23 cellular contexts compared by ENCODE assay signal in the genomic region with DNA sequence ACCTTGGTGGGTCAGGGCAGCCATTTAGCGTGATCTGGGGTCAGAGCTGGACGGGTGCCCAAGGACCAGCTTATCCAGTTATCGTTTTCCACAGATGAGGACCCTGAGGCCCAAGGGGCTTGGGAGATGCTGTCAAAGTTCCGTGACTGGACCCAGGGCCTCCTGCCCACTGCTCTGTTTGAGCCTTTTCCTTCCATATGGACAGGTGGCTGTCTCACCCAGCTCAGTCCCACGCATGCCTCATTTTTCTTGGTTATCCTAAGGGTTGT. TPM values are rescaled to one million over a fixed set of nuclear protein-coding genes. Genes with fewer than 3 reads are reported as not detected.
DNase-seq lines count a peak whose midpoint lies in the region; ATAC-seq, FAIRE-seq and TF ChIP-seq lines count a peak whose summit lies in the region.
"Had no signal": no experiment of that assay in that cellular context is flagged by ENCODE, and none has a peak within 500 bp of the region (broad histone marks: within the 10 kb centered on the region; RNA-seq: fewer than 3 reads in every experiment).

No MANE protein-coding gene starts in this region.

- H3K9me3 Mint-ChIP-seq in activated CD8-positive, alpha-beta memory T cell treated with anti-CD3 and anti-CD28 coated beads, Interleukin-2, amount 10 ng/mL, durations not matched to agents 7 days and 5 days (ENCODE audit: low read depth) = no peaks in the 10 kb centered on the region
- H3K9me3 Mint-ChIP-seq in stimulated activated naive B cell treated with anti-CD40 and anti-IgM and Interleukin-4, amounts not matched to agents 10 μg/mL and 1 μg/mL and 100 μg/mL, for 72 hours = peaks cover 3 to 4% of the 10 kb centered on the region in 2 donors
- H3K9me3 Mint-ChIP-seq: CD4-positive, CD25-positive, alpha-beta regulatory T cell; CD8-positive, alpha-beta T cell had no signal

- intact Hi-C loops in endothelial cell of umbilical vein (cut with micrococcal nuclease) (no loop called here), posterior vena cava (cut with DNase I) (no loop called here)

- no peak overlapping the region for H3K4me2 ChIP-seq in endothelial cell of umbilical vein (ENCODE audit: insufficient read depth, low read length)

- no peaks in the 10 kb centered on the region for H3K9me3 ChIP-seq in endothelial cell of umbilical vein (replicated peaks; ENCODE audit: control insufficient read depth, insufficient read depth, low read length)
- H3K9me3 ChIP-seq: Caco-2 had no signal

- TF ChIP-seq POLR2A in endothelial cell of umbilical vein (IDR thresholded peaks at IDR 0.05; ENCODE audit: low read depth, low read length) = no peak

- peaks cover 5 to 8% of the 10 kb centered on the region in 2 experiments for H3K27me3 ChIP-seq in endothelial cell of umbilical vein (ENCODE audit: control insufficient read depth in 2 of 2, insufficient read depth in 2 of 2, low read length in 2 of 2)

- no peaks in the 10 kb centered on the region for H3K36me3 Mint-ChIP-seq in activated CD8-positive, alpha-beta memory T cell treated with anti-CD3 and anti-CD28 coated beads, Interleukin-2, amount 10 ng/mL, durations not matched to agents 7 days and 5 days
- H3K36me3 Mint-ChIP-seq in stimulated activated naive B cell treated with anti-CD40 and anti-IgM and Interleukin-4, amounts not matched to agents 10 μg/mL and 1 μg/mL and 100 μg/mL, for 72 hours = peaks cover 0 to 3% of the 10 kb centered on the region in 2 donors
- H3K36me3 Mint-ChIP-seq: CD8-positive, alpha-beta T cell had no signal

- H3K9me1 ChIP-seq in endothelial cell of umbilical vein (replicated peaks; ENCODE audit: control insufficient read depth, extremely low read depth, insufficient read depth, low read length) = no peaks in the 10 kb centered on the region

- dilution Hi-C loops in endothelial cell of umbilical vein (cut with MboI; ENCODE audit: extremely low pct_ligation_motif_present, low sequenced_read_pairs) = no loop called here

- H2AFZ ChIP-seq in endothelial cell of umbilical vein (ENCODE audit: low read depth, low read length) = no peak overlapping the region

- peaks cover 63% of the 10 kb centered on the region for H3K27me3 Mint-ChIP-seq in activated CD8-positive, alpha-beta memory T cell treated with anti-CD3 and anti-CD28 coated beads, Interleukin-2, amount 10 ng/mL, durations not matched to agents 7 days and 5 days
- peaks cover 76 to 85% of the 10 kb centered on the region in 2 donors for H3K27me3 Mint-ChIP-seq in stimulated activated naive B cell treated with anti-CD40 and anti-IgM and Interleukin-4, amounts not matched to agents 10 μg/mL and 1 μg/mL and 100 μg/mL, for 72 hours

- no peak overlapping the region for H3K9ac ChIP-seq in endothelial cell of umbilical vein (replicated peaks; ENCODE audit: extremely low read depth, insufficient read depth, low read length)

- H4K20me1 ChIP-seq in endothelial cell of umbilical vein (replicated peaks; ENCODE audit: control insufficient read depth, extremely low read depth, insufficient read depth, low read length) = no peaks in the 10 kb centered on the region

- H3K79me2 ChIP-seq in endothelial cell of umbilical vein (ENCODE audit: control insufficient read depth, insufficient read depth, low read length) = no peaks in the 10 kb centered on the region

- ATAC-seq in activated CD8-positive, alpha-beta memory T cell treated with anti-CD3 and anti-CD28 coated beads, Interleukin-2, amount 10 ng/mL, durations not matched to agents 7 days and 5 days = no peak
- no peak for ATAC-seq in GM21515 (IDR thresholded peaks at IDR 0.05; ENCODE audit: unreplicated experiment)
- ATAC-seq in stimulated activated naive B cell treated with anti-CD40 and anti-IgM and Interleukin-4, amounts not matched to agents 10 μg/mL and 1 μg/mL and 100 μg/mL, for 72 hours (replicated peaks) = no peak
- ATAC-seq: CD8-positive, alpha-beta T cell had no signal

- H3K27ac Mint-ChIP-seq in activated CD8-positive, alpha-beta memory T cell treated with anti-CD3 and anti-CD28 coated beads, Interleukin-2, amount 10 ng/mL, durations not matched to agents 7 days and 5 days = no peak overlapping the region
- H3K27ac Mint-ChIP-seq in stimulated activated naive B cell treated with anti-CD40 and anti-IgM and Interleukin-4, amounts not matched to agents 10 μg/mL and 1 μg/mL and 100 μg/mL, for 72 hours = no peak overlapping the region
- H3K27ac Mint-ChIP-seq: CD4-positive, CD25-positive, alpha-beta regulatory T cell; CD8-positive, alpha-beta T cell had no signal

- FAIRE-seq in endothelial cell of umbilical vein (lab: Jason Lieb, UNC) = peak; percentile 4
- FAIRE-seq: A204.1, D721Med, GM12878, H54 had no signal

- H3K4me3 Mint-ChIP-seq in activated CD8-positive, alpha-beta memory T cell treated with anti-CD3 and anti-CD28 coated beads, Interleukin-2, amount 10 ng/mL, durations not matched to agents 7 days and 5 days = no peak overlapping the region
- H3K4me3 Mint-ChIP-seq in stimulated activated naive B cell treated with anti-CD40 and anti-IgM and Interleukin-4, amounts not matched to agents 10 μg/mL and 1 μg/mL and 100 μg/mL, for 72 hours = no peak overlapping the region
- H3K4me3 Mint-ChIP-seq: CD4-positive, CD25-positive, alpha-beta regulatory T cell; CD8-positive, alpha-beta T cell had no signal

- no peaks in the 10 kb centered on the region for H3K4me1 Mint-ChIP-seq in activated CD8-positive, alpha-beta memory T cell treated with anti-CD3 and anti-CD28 coated beads, Interleukin-2, amount 10 ng/mL, durations not matched to agents 7 days and 5 days
- peaks cover 18 to 23% of the 10 kb centered on the region in 2 donors for H3K4me1 Mint-ChIP-seq in stimulated activated naive B cell treated with anti-CD40 and anti-IgM and Interleukin-4, amounts not matched to agents 10 μg/mL and 1 μg/mL and 100 μg/mL, for 72 hours

- DNase-seq in activated CD8-positive, alpha-beta memory T cell treated with anti-CD3 and anti-CD28 coated beads for 24 hours = peak; percentile 15
- no peak for DNase-seq in activated CD8-positive, alpha-beta memory T cell treated with anti-CD3 and anti-CD28 coated beads, Interleukin-2, amount 10 ng/mL, durations not matched to agents 7 days and 5 days
- DNase-seq in endothelial cell of umbilical vein (ENCODE audit: low read depth, low spot score) = no peak
- DNase-seq in posterior vena cava (ENCODE audit: low spot score) = peak; percentile 50
- DNase-seq in ACHN = no peak
- DNase-seq in stimulated activated naive B cell treated with anti-CD40 and anti-IgM and Interleukin-4, amounts not matched to agents 10 μg/mL and 1 μg/mL and 100 μg/mL, for 72 hours = no peak
- DNase-seq: Caco-2; CD4-positive, CD25-positive, alpha-beta regulatory T cell; CD8-positive, alpha-beta T cell; DMS 273 treated with DMSO at 0.1 percent for 48 hours; DMS79; EL; GDM1; GOT3; HCEC 1CT had no signal

- H3K36me3 ChIP-seq in endothelial cell of umbilical vein (ENCODE audit: control insufficient read depth in 2 of 2, extremely low read depth in 1 of 2, insufficient read depth in 2 of 2, low read length in 2 of 2) = no peaks in the 10 kb centered on the region

- no peak overlapping the region for H3K27ac ChIP-seq in endothelial cell of umbilical vein (ENCODE audit: insufficient read depth, low read depth, low read length)
- H3K27ac ChIP-seq: 22Rv1, C4-2B had no signal

- H3K4me3 ChIP-seq in endothelial cell of umbilical vein (replicated peaks in 1 of 3; ENCODE audit: insufficient read depth in 1 of 3, low read depth in 1 of 3, low read length in 3 of 3) = no peak overlapping the region
- H3K4me3 ChIP-seq: GM12878 had no signal

- POLR2A ChIA-PET in endothelial cell of umbilical vein (lab: Charles Lee) = no interaction called here

- in situ Hi-C loops in ACHN (cut with HindIII; ENCODE audit: low pct_ligation_motif_present, low pct_unique_long_range_greater_than_20kb, low sequenced_read_pairs) = no loop called here

- no peak for TF ChIP-seq CTCF in endothelial cell of umbilical vein (IDR thresholded peaks at IDR 0.05; ENCODE audit: extremely low read depth in 1 of 2, insufficient read depth in 1 of 2, low read depth in 1 of 2, low read length in 2 of 2)

- no peaks in the 10 kb centered on the region for H3K4me1 ChIP-seq in endothelial cell of umbilical vein (ENCODE audit: control insufficient read depth, extremely low read depth, insufficient read depth, low read length)
- H3K4me1 ChIP-seq: Caco-2 had no signal

- CTCF ChIA-PET in activated CD8-positive, alpha-beta memory T cell treated with anti-CD3 and anti-CD28 coated beads, Interleukin-2, amount 10 ng/mL, durations not matched to agents 7 days and 5 days (lab: Charles Lee) = interaction anchor here (1.7 kb wide), 1 partner anchor 41 kb away, joined by 3 read pairs; no protein-coding TSS in a partner anchor
- CTCF ChIA-PET in endothelial cell of umbilical vein (lab: Charles Lee) = interaction anchor here (1.2 to 1.8 kb wide), 6 partner anchors 11 to 60 kb away, joined by 3 to 6 read pairs (median 4); no protein-coding TSS in a partner anchor

- BruUV-seq in endothelial cell of umbilical vein (replicated peaks; lab: Mats Ljungman, UMichigan) = no TSS peak

RNA-seq across cellular contexts. Expression of a gene that starts 56.5 kb away (rescaled TPM):
- 10 to 100 TPM; 33.0 to 38.8 TPM for total RNA-seq in activated CD8-positive, alpha-beta memory T cell treated with anti-CD3 and anti-CD28 coated beads, Interleukin-2, amount 10 ng/mL, durations not matched to agents 7 days and 5 days
- total RNA-seq in endothelial cell of umbilical vein (32.9 and 39.0 TPM in 2 replicates), posterior vena cava (1 to 10 TPM in 1 of 2 donors, under 1 TPM in 1; 0.95 to 1.6 TPM)
- polyA plus RNA-seq in endothelial cell of umbilical vein = 14.9 and 17.4 TPM in 2 replicates
- 24.9 and 27.5 TPM in 2 replicates for polyA plus RNA-seq in endothelial cell of umbilical vein (2011; cell fraction: cytosol; rRNA removed)
- 22.6 and 26.0 TPM in 2 replicates for polyA plus RNA-seq in endothelial cell of umbilical vein (2011; cell fraction: nucleus; rRNA removed)
- polyA plus RNA-seq in endothelial cell of umbilical vein (2012) = 15.6 and 37.0 TPM in 2 replicates
- 20.8 and 24.2 TPM in 2 replicates for polyA minus RNA-seq in endothelial cell of umbilical vein
- 51.3 TPM for polyA minus RNA-seq in endothelial cell of umbilical vein (2011; cell fraction: cytosol; rRNA and poly(A)+ RNA removed)
- 8.2 and 13.0 TPM in 2 replicates for polyA minus RNA-seq in endothelial cell of umbilical vein (2011; cell fraction: nucleus; rRNA and poly(A)+ RNA removed)

RNA-seq across cellular contexts. Expression of a gene that starts 56.6 kb away (rescaled TPM):
- 10 to 100 TPM; 58.6 to 64.7 TPM for total RNA-seq in activated CD8-positive, alpha-beta memory T cell treated with anti-CD3 and anti-CD28 coated beads, Interleukin-2, amount 10 ng/mL, durations not matched to agents 7 days and 5 days
- 58.5 and 67.6 TPM in 2 replicates for total RNA-seq in endothelial cell of umbilical vein
- 14.7 and 17.6 TPM in 2 replicates for polyA plus RNA-seq in endothelial cell of umbilical vein
- polyA plus RNA-seq in endothelial cell of umbilical vein (2011; cell fraction: cytosol; rRNA removed) = 16.4 and 17.2 TPM in 2 replicates
- 75.4 and 76.8 TPM in 2 replicates for polyA plus RNA-seq in endothelial cell of umbilical vein (2011; cell fraction: nucleus; rRNA removed)
- polyA plus RNA-seq in endothelial cell of umbilical vein (2012) = 32.8 and 37.0 TPM in 2 replicates
- polyA minus RNA-seq in endothelial cell of umbilical vein = 24.6 and 29.8 TPM in 2 replicates
- polyA minus RNA-seq in endothelial cell of umbilical vein (2011; cell fraction: cytosol; rRNA and poly(A)+ RNA removed) = 27.5 TPM
- polyA minus RNA-seq in endothelial cell of umbilical vein (2011; cell fraction: nucleus; rRNA and poly(A)+ RNA removed) = 35.2 and 41.8 TPM in 2 replicates
- total RNA-seq in posterior vena cava = 10 to 100 TPM; 28.6 to 36.0 TPM

RNA-seq across cellular contexts. Expression of a gene that starts 59.4 kb away (rescaled TPM):
- total RNA-seq in activated CD8-positive, alpha-beta memory T cell treated with anti-CD3 and anti-CD28 coated beads, Interleukin-2, amount 10 ng/mL, durations not matched to agents 7 days and 5 days = 1 to 10 TPM; 4.2 to 6.5 TPM
- total RNA-seq in endothelial cell of umbilical vein (not detected in 2 replicates), posterior vena cava (1 to 10 TPM; 2.7 to 5.0 TPM)
- 0.03 and 0.08 TPM in 2 replicates for polyA plus RNA-seq in endothelial cell of umbilical vein
- not detected in 2 replicates for polyA plus RNA-seq in endothelial cell of umbilical vein (2011; cell fraction: cytosol; rRNA removed)
- 0.11 and 0.12 TPM in 2 replicates for polyA plus RNA-seq in endothelial cell of umbilical vein (2011; cell fraction: nucleus; rRNA removed)
- 0.14 TPM in 1 of 2 replicates, not detected in the other for polyA plus RNA-seq in endothelial cell of umbilical vein (2012)
- not detected in 2 replicates for polyA minus RNA-seq in endothelial cell of umbilical vein
- polyA minus RNA-seq in endothelial cell of umbilical vein (2011; cell fraction: cytosol; rRNA and poly(A)+ RNA removed) = not detected
- polyA minus RNA-seq in endothelial cell of umbilical vein (2011; cell fraction: nucleus; rRNA and poly(A)+ RNA removed) = not detected in 2 replicates
- total RNA-seq: CD4-positive, CD25-positive, alpha-beta regulatory T cell had no signal
- polyA plus RNA-seq: BJ; CD4-positive, CD25-positive, alpha-beta regulatory T cell had no signal

Comparison
In these comparisons a context has a peak if more than half of its experiments do, and no peak if none do; other contexts are left out.
1. DNase-seq: peak in activated CD8-positive, alpha-beta memory T cell treated with anti-CD3 and anti-CD28 coated beads for 24 hours (single experiment) and posterior vena cava (single experiment); none in activated CD8-positive, alpha-beta memory T cell treated with anti-CD3 and anti-CD28 coated beads, Interleukin-2, amount 10 ng/mL, durations not matched to agents 7 days and 5 days (single experiment), endothelial cell of umbilical vein (single experiment), ACHN (single experiment) and stimulated activated naive B cell treated with anti-CD40 and anti-IgM and Interleukin-4, amounts not matched to agents 10 μg/mL and 1 μg/mL and 100 μg/mL, for 72 hours (single experiment).
2. RNA of a gene that starts 56.5 kb away (total RNA-seq): 32.9 to 39.0 TPM in endothelial cell of umbilical vein and 33.0 to 38.8 TPM in activated CD8-positive, alpha-beta memory T cell treated with anti-CD3 and anti-CD28 coated beads, Interleukin-2, amount 10 ng/mL, durations not matched to agents 7 days and 5 days; 0.95 to 1.6 TPM in posterior vena cava; every median in the first group is over 10 times any median in the second.